In the genomic region with DNA sequence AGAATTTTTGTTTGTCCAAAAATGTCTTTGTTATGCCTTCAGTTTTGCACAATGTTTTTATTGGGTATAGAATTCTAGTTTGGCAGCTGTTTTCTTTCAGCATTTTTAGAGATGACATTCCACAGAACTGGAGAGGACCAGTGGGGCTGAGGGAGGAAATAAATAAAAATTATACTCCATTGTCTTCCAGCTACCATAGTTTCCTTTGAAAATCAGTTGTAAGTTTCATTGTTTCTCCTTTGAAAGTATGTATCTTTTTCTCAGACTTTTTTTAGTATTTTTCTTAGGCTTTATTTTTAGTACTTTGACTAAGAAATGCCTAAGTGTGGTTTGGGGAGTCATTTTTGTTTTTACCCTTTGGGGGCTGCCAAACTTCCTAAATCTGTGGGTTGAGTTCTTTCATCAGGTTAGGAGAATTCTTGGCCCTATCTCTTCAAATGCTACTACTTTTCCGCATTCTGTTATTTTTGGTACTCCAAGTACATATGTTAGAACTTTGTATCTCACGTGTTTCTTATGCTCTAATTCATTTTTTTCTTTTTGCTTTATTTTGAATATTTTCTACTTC, we compare ENCODE assay signal across 27 cellular contexts. TPM values are rescaled to one million over a fixed set of nuclear protein-coding genes. Genes with fewer than 3 reads are reported as not detected.
A peak's percentile ranks its signal among the peaks of the same experiment; 100 is the strongest.
DNase-seq lines count a peak whose midpoint lies in the region; ATAC-seq, FAIRE-seq and TF ChIP-seq lines count a peak whose summit lies in the region.
"Had no signal": no experiment of that assay in that cellular context is flagged by ENCODE, and none has a peak within 500 bp of the region (broad histone marks: within the 10 kb centered on the region; RNA-seq: fewer than 3 reads in every experiment).

No MANE protein-coding gene starts in this region.

- no peak for TF ChIP-seq RAD21 in K562 (CRISPR knock-in tag; conservative IDR thresholded peaks at IDR 0.05 in 1 of 2, IDR thresholded peaks at IDR 0.05 in 1 of 2)

- H3K9me1 ChIP-seq in K562 (ENCODE audit: control insufficient read depth, insufficient read depth, low read length), result no peaks in the 10 kb centered on the region

- DNase-seq in ACHN, result peak; percentile 7
- DNase-seq in AG10803 (ENCODE audit: low read depth), result peak; percentile 2
- peak; percentile 5 for DNase-seq in LHCN-M2 (ENCODE audit: low read depth)
- DNase-seq in K562 (ENCODE audit: extremely low read depth in 1 of 4, low spot score in 3 of 4), result no peak
- no peak for DNase-seq in NCI-H226
- DNase-seq in mesothelial cell of epicardium (ENCODE audit: low spot score in 2 of 2, unreplicated experiment in 2 of 2), result no peak
- DNase-seq in NCI-H2171 (lab: John Stamatoyannopoulos, UW), result no peak
- DNase-seq: BE2C; CD8-positive, alpha-beta memory T cell; DMS153; DND-41; KBM-7; MG63; NCI-H1048; NCI-H1417 treated with DMSO at 0.1 percent for 48 hours; NCI-H187; NCI-H2081 treated with DMSO at 0.1 percent for 48 hours; NCI-H526 treated with DMSO at 0.1 percent for 48 hours; Right ventricle myocardium superior; RPMI8226; T-helper 1 cell had no signal

- H3K36me3 ChIP-seq in K562 (ENCODE audit: control insufficient read depth, insufficient read depth, low read length), result peaks cover 98% of the 10 kb centered on the region

- no TSS peak for BruUV-seq in K562 (replicated peaks; lab: Mats Ljungman, UMichigan)

- in situ Hi-C loops in ACHN (cut with HindIII; ENCODE audit: low pct_ligation_motif_present, low pct_unique_long_range_greater_than_20kb, low sequenced_read_pairs), result no loop called here
- in situ Hi-C loops in K562 (cut with MboI), result no loop called here

- no peaks in the 10 kb centered on the region for H3K4me1 ChIP-seq in K562 (replicated peaks in 1 of 2; ENCODE audit: control insufficient read depth in 2 of 2, insufficient read depth in 2 of 2, low read length in 2 of 2)
- H3K4me1 ChIP-seq: BE2C, SJSA1 had no signal

- no peaks in the 10 kb centered on the region for H4K20me1 ChIP-seq in K562 (replicated peaks; ENCODE audit: control insufficient read depth, insufficient read depth, low read length)

- FAIRE-seq in K562 (lab: Jason Lieb, UNC), result no peak

- H2AFZ ChIP-seq in K562 (ENCODE audit: low read depth, low read length), result no peak overlapping the region

- no peaks in the 10 kb centered on the region for H3K4me1 Mint-ChIP-seq in mesothelial cell of epicardium
- H3K4me1 Mint-ChIP-seq: CD14-positive monocyte had no signal

- peaks cover 41% of the 10 kb centered on the region for H3K9me3 Mint-ChIP-seq in mesothelial cell of epicardium

- no peak overlapping the region for H3K4me3 ChIP-seq in AG10803 (ENCODE audit: low read length)
- no peak overlapping the region for H3K4me3 ChIP-seq in K562
- H3K4me3 ChIP-seq: MG63, SJSA1 had no signal

- intact Hi-C loops in K562 (cut with micrococcal nuclease), result no loop called here

- no peak overlapping the region for H3K4me3 Mint-ChIP-seq in mesothelial cell of epicardium
- H3K4me3 Mint-ChIP-seq: CD14-positive monocyte; CD8-positive, alpha-beta memory T cell had no signal

- peaks cover 78% of the 10 kb centered on the region for H3K36me3 Mint-ChIP-seq in mesothelial cell of epicardium

- CTCF ChIA-PET in K562 (lab: Yijun Ruan, JAX; ENCODE audit: low intra/inter-chr PET ratio), result no interaction called here

- no peak overlapping the region for H3K9ac ChIP-seq in K562 (ENCODE audit: insufficient read depth in 1 of 2, low read depth in 2 of 2, low read length in 2 of 2)

- POLR2A ChIA-PET in K562 (lab: Yijun Ruan, JAX), result interaction anchor here (0.8 kb wide), 1 partner anchor 15 kb away, joined by 3 read pairs; no protein-coding TSS in a partner anchor

- no peaks in the 10 kb centered on the region for H3K79me2 ChIP-seq in K562 (ENCODE audit: control insufficient read depth, insufficient read depth, low read length)

- no peak overlapping the region for H3K4me2 ChIP-seq in K562 (ENCODE audit: insufficient read depth, low read length)

- no peak for TF ChIP-seq POLR2A in K562 (conservative IDR thresholded peaks at IDR 0.05)

- ATAC-seq in K562, result no peak
- no peak for ATAC-seq in GM21723 (IDR thresholded peaks at IDR 0.05; ENCODE audit: unreplicated experiment)
- ATAC-seq: HCT116 had no signal

- peaks cover 5% of the 10 kb centered on the region; the same call in 1 of the 2 replicates for H3K9me3 ChIP-seq in K562 (replicated peaks; ENCODE audit: control insufficient read depth, insufficient read depth, low read depth, low read length)
- H3K9me3 ChIP-seq: BE2C had no signal

- H3K27ac ChIP-seq in K562 (ENCODE audit: extremely low read depth, low read depth, low read length), result no peak overlapping the region
- H3K27ac ChIP-seq: SJSA1 had no signal

- no peak for TF ChIP-seq EP300 in K562 (IDR thresholded peaks at IDR 0.05; ENCODE audit: low read length)

- H3K27me3 Mint-ChIP-seq in mesothelial cell of epicardium (ENCODE audit: low read depth), result no peaks in the 10 kb centered on the region
- H3K27me3 Mint-ChIP-seq: CD8-positive, alpha-beta memory T cell had no signal

- H3K27ac Mint-ChIP-seq in mesothelial cell of epicardium, result no peak overlapping the region
- H3K27ac Mint-ChIP-seq: CD14-positive monocyte had no signal

- no peaks in the 10 kb centered on the region for H3K27me3 ChIP-seq in K562 (ENCODE audit: control insufficient read depth in 2 of 2, insufficient read depth in 2 of 2, low read length in 2 of 2)
- H3K27me3 ChIP-seq: BE2C, MG63, SJSA1 had no signal

- TF ChIP-seq CTCF in AG10803 (conservative IDR thresholded peaks at IDR 0.05; ENCODE audit: low read length) (no peak), K562 (IDR thresholded peaks at IDR 0.05 in 2 of 3, conservative IDR thresholded peaks at IDR 0.05 in 1 of 3; ENCODE audit: insufficient read depth in 2 of 3, low read depth in 1 of 3, low read length in 3 of 3) (no peak), mesothelial cell of epicardium (IDR thresholded peaks at IDR 0.05; ENCODE audit: unreplicated experiment) (no peak)

- 96% methylated on average over 2 of the region's 2 CpGs for WGBS in K562 (ENCODE audit: insufficient coverage, low coverage, missing lambda C conversion rate)

TF ChIP-seq in K562, 482 proteins besides CTCF, POLR2A, EP300 and RAD21 (continues in another document):
- TF ChIP-seq CBX3 (IDR thresholded peaks at IDR 0.05; ENCODE audit: borderline replicate concordance in 1 of 2, low read length in 2 of 2) (peak in 1 of 2 experiments; percentile 75; a peak in 1 of 3 replicates), TRIM28 (IDR thresholded peaks at IDR 0.05) (peak; percentile 88), CBX5 (IDR thresholded peaks at IDR 0.05; ENCODE audit: borderline replicate concordance, low read depth) (0 out of 2 replicates have a peak, but pooled peaks have one; percentile 27)

RNA-seq across cellular contexts. Expression of gene FBLL1, which starts 15.2 kb away (rescaled TPM):
- total RNA-seq in LHCN-M2 (2014; rRNA removed) (0.32 and 0.52 TPM in 2 replicates), K562 (2014; rRNA removed) (not detected in 2 replicates), K562 (2014; rRNA removed; fragmentation: Illumina TruSeq; extraction: Trizol) (not detected in 2 replicates), K562 (2015; rRNA removed; fragmentation: Illumina TruSeq; extraction: Trizol) (not detected in 2 replicates), K562 (2021) (not detected in 2 replicates), mesothelial cell of epicardium (0.80 to 0.95 TPM (median 0.81 TPM) in 3 replicates)
- 2.4 TPM for polyA plus RNA-seq in LHCN-M2 (2012)
- total RNA-seq in K562 (2011; cell fraction: chromatin; rRNA removed; ENCODE audit: low replicate concordance), result 0.25 TPM in 1 of 2 replicates, not detected in the other
- total RNA-seq in K562 (2011; cell fraction: nucleolus; rRNA removed), result not detected in 2 replicates
- total RNA-seq in K562 (2011; cell fraction: nucleoplasm; rRNA removed), result not detected in 2 replicates
- polyA plus RNA-seq in K562 (2011; rRNA removed) (not detected in 2 replicates), K562 (2014; fragmentation: Illumina TruSeq; extraction: Trizol) (not detected in 2 replicates), K562 (2014; fragmentation: Nextera tagmentation; extraction: Ambion mirVana) (not detected), K562 (2014; rRNA removed) (not detected in 2 replicates)
- polyA plus RNA-seq in K562 (2011; cell fraction: cytosol; rRNA removed), result not detected in 2 replicates
- polyA plus RNA-seq in K562 (2011; cell fraction: nucleus; rRNA removed), result 0.07 and 0.13 TPM in 2 replicates
- polyA plus RNA-seq in K562 (2012), result not detected in 2 replicates
- not detected in 2 replicates for polyA minus RNA-seq in K562 (2011; rRNA and poly(A)+ RNA removed)
- polyA minus RNA-seq in K562 (2011; cell fraction: cytosol; rRNA and poly(A)+ RNA removed), result 1.2 TPM in 1 of 2 replicates, not detected in the other
- not detected in 2 replicates for polyA minus RNA-seq in K562 (2011; cell fraction: nucleus; rRNA and poly(A)+ RNA removed)
- total RNA-seq: CD8-positive, alpha-beta memory T cell; H4; HT1080; Right ventricle myocardium superior had no signal
- polyA plus RNA-seq: CD14-positive monocyte; CD8-positive, alpha-beta memory T cell had no signal

RNA-seq across cellular contexts. Expression of gene RARS1, which starts 27.7 kb away (rescaled TPM):
- 175 and 234 TPM in 2 replicates for total RNA-seq in LHCN-M2 (2014; rRNA removed)
- 73.2 TPM for polyA plus RNA-seq in LHCN-M2 (2012)
- total RNA-seq in K562 (2011; cell fraction: chromatin; rRNA removed; ENCODE audit: low replicate concordance), result 68.3 and 208 TPM in 2 replicates
- 29.7 and 35.0 TPM in 2 replicates for total RNA-seq in K562 (2011; cell fraction: nucleolus; rRNA removed)
- 66.5 and 86.3 TPM in 2 replicates for total RNA-seq in K562 (2011; cell fraction: nucleoplasm; rRNA removed)
- 97.0 and 109 TPM in 2 replicates for total RNA-seq in K562 (2014; rRNA removed)
- total RNA-seq in K562 (2014; rRNA removed; fragmentation: Illumina TruSeq; extraction: Trizol), result 179 and 201 TPM in 2 replicates
- 135 and 151 TPM in 2 replicates for total RNA-seq in K562 (2015; rRNA removed; fragmentation: Illumina TruSeq; extraction: Trizol)
- total RNA-seq in K562 (2021), result 115 and 123 TPM in 2 replicates
- 113 and 155 TPM in 2 replicates for polyA plus RNA-seq in K562 (2011; rRNA removed)
- polyA plus RNA-seq in K562 (2011; cell fraction: cytosol; rRNA removed), result 21.5 and 50.4 TPM in 2 replicates
- polyA plus RNA-seq in K562 (2011; cell fraction: nucleus; rRNA removed), result 34.0 and 58.0 TPM in 2 replicates
- polyA plus RNA-seq in K562 (2012), result 64.3 and 125 TPM in 2 replicates
- polyA plus RNA-seq in K562 (2014; fragmentation: Illumina TruSeq; extraction: Trizol), result 128 and 134 TPM in 2 replicates
- 100 to 1,000 TPM; 139 to 196 TPM for polyA plus RNA-seq in K562 (2014; fragmentation: Nextera tagmentation; extraction: Ambion mirVana)
- polyA plus RNA-seq in K562 (2014; rRNA removed), result 106 and 115 TPM in 2 replicates
- 163 and 169 TPM in 2 replicates for polyA minus RNA-seq in K562 (2011; rRNA and poly(A)+ RNA removed)
- 38.4 and 62.4 TPM in 2 replicates for polyA minus RNA-seq in K562 (2011; cell fraction: cytosol; rRNA and poly(A)+ RNA removed)
- polyA minus RNA-seq in K562 (2011; cell fraction: nucleus; rRNA and poly(A)+ RNA removed), result 23.7 and 40.7 TPM in 2 replicates
- total RNA-seq in mesothelial cell of epicardium, result 93.9 to 104 TPM (median 98.2 TPM) in 3 replicates

Comparison
In these comparisons a context has a peak if more than half of its experiments do, and no peak if none do; other contexts are left out.
1. DNase-seq: peak in ACHN (single experiment), AG10803 (single experiment) and LHCN-M2 (single experiment); none in K562 (0 of 4), NCI-H226 (single experiment), mesothelial cell of epicardium (0 of 2) and NCI-H2171 (single experiment).